Comparison of ENCODE assay signal across 15 cellular contexts in the genomic region with DNA sequence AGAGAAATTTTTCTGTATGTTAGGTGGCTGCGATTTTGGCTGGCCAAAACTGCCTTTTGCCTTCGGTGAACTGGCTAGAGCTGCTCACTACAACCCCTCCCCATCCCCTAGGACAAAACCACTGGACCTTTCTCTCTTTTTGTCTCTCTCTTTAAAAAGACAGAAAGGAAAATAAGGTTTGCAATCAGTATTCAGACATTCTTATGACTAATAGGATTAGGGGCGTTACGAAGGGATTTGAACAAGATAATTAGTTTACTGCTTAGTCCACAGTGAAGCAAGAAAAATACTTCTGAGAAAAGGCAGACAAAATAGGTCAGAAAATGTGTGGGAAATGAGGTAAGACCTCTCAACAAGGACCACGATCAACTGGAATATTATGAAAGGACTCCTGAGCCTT.
DNase-seq lines count a peak whose midpoint lies in the region; ATAC-seq and TF ChIP-seq lines count a peak whose summit lies in the region.
"Had no signal": no experiment of that assay in that cellular context is flagged by ENCODE, and none has a peak within 500 bp of the region (broad histone marks: within the 10 kb centered on the region; RNA-seq: fewer than 3 reads in every experiment).

No MANE protein-coding gene starts in this region.

- TF ChIP-seq CTCF in AG10803 (conservative IDR thresholded peaks at IDR 0.05; ENCODE audit: low read length): no peak
- no peak for TF ChIP-seq CTCF in endothelial cell (IDR thresholded peaks at IDR 0.05; ENCODE audit: unreplicated experiment)

- H3K9me3 Mint-ChIP-seq in endothelial cell (ENCODE audit: unreplicated experiment): no peaks in the 10 kb centered on the region
- H3K9me3 Mint-ChIP-seq: endodermal cell; stimulated activated naive B cell treated with anti-CD40 and anti-IgM and Interleukin-4, amounts not matched to agents 10 μg/mL and 1 μg/mL and 100 μg/mL, for 72 hours had no signal

- intact Hi-C loops in left cardiac atrium (cut with DNase I): no loop called here

- peak; percentile 68 for DNase-seq in AG10803 (ENCODE audit: low read depth)
- peak; percentile 95 for DNase-seq in amniotic epithelial cell (ENCODE audit: low read depth)
- DNase-seq in left cardiac atrium: no peak
- DNase-seq in retina: peak; percentile 24
- no peak for DNase-seq in NOMO-1 (lab: John Stamatoyannopoulos, UW; ENCODE audit: unreplicated experiment in 2 of 2)
- DNase-seq in endothelial cell (ENCODE audit: low spot score): no peak
- DNase-seq: activated effector memory CD4-positive, alpha-beta T cell treated with anti-CD3 and anti-CD28 coated beads, Interleukin-2, amount 50 U/mL, for 16 hours; endodermal cell; GOT3; head of caudate nucleus; NCI-H1417 treated with DMSO at 0.1 percent for 48 hours; NCI-H446; stimulated activated naive B cell treated with anti-CD40 and anti-IgM and Interleukin-4, amounts not matched to agents 10 μg/mL and 1 μg/mL and 100 μg/mL, for 72 hours had no signal

- H3K4me1 Mint-ChIP-seq in endothelial cell (ENCODE audit: unreplicated experiment): peaks cover 2% of the 10 kb centered on the region
- H3K4me1 Mint-ChIP-seq: stimulated activated naive B cell treated with anti-CD40 and anti-IgM and Interleukin-4, amounts not matched to agents 10 μg/mL and 1 μg/mL and 100 μg/mL, for 72 hours had no signal

- H3K4me3 Mint-ChIP-seq in endothelial cell (ENCODE audit: unreplicated experiment): no peak overlapping the region
- H3K4me3 Mint-ChIP-seq: endodermal cell; stimulated activated naive B cell treated with anti-CD40 and anti-IgM and Interleukin-4, amounts not matched to agents 10 μg/mL and 1 μg/mL and 100 μg/mL, for 72 hours had no signal

- no peak overlapping the region for H3K4me3 ChIP-seq in AG10803 (ENCODE audit: low read length)

- no peak overlapping the region for H3K27ac Mint-ChIP-seq in endothelial cell (ENCODE audit: unreplicated experiment)
- H3K27ac Mint-ChIP-seq: endodermal cell; stimulated activated naive B cell treated with anti-CD40 and anti-IgM and Interleukin-4, amounts not matched to agents 10 μg/mL and 1 μg/mL and 100 μg/mL, for 72 hours had no signal

- no peaks in the 10 kb centered on the region for H3K36me3 Mint-ChIP-seq in endothelial cell (ENCODE audit: low read depth, unreplicated experiment)
- H3K36me3 Mint-ChIP-seq: stimulated activated naive B cell treated with anti-CD40 and anti-IgM and Interleukin-4, amounts not matched to agents 10 μg/mL and 1 μg/mL and 100 μg/mL, for 72 hours had no signal

- ATAC-seq in left cardiac atrium (peak; percentile 44 to 84), HG02623 (IDR thresholded peaks at IDR 0.05; ENCODE audit: unreplicated experiment) (no peak), HG03469 (IDR thresholded peaks at IDR 0.05; ENCODE audit: unreplicated experiment) (no peak)
- ATAC-seq: stimulated activated naive B cell treated with anti-CD40 and anti-IgM and Interleukin-4, amounts not matched to agents 10 μg/mL and 1 μg/mL and 100 μg/mL, for 72 hours had no signal

- no peaks in the 10 kb centered on the region for H3K27me3 Mint-ChIP-seq in endothelial cell (ENCODE audit: unreplicated experiment)

Comparison
In these comparisons a context has a peak if more than half of its experiments do, and no peak if none do; other contexts are left out.
1. DNase-seq: peak in AG10803 (single experiment), amniotic epithelial cell (single experiment) and retina (single experiment); none in left cardiac atrium (single experiment), NOMO-1 (0 of 2) and endothelial cell (single experiment).
2. ATAC-seq: peak in left cardiac atrium (2 of 2); none in HG02623 (single experiment) and HG03469 (single experiment).